Comparison of ENCODE assay signal across 1 cellular context in genomic region chr5:176818391-176819098, GRCh38.
TF ChIP-seq lines count a peak whose summit lies in the region.

No MANE protein-coding gene starts in this region.

TF ChIP-seq in SK-N-SH treated with all-trans-retinoic acid at 6 μM for 48 hours, 23 proteins besides CTCF, POLR2A, EP300 and RAD21 (continued from another document):
- TF ChIP-seq CREB5 (CRISPR knock-in tag; IDR thresholded peaks at IDR 0.05; ENCODE audit: low read depth) = no peak
- no peak for TF ChIP-seq CSDC2 (CRISPR knock-in tag; IDR thresholded peaks at IDR 0.05)
- TF ChIP-seq CSRNP3 (CRISPR knock-in tag; IDR thresholded peaks at IDR 0.05) = no peak
- no peak for TF ChIP-seq RARB (CRISPR knock-in tag; IDR thresholded peaks at IDR 0.05)
- no peak for TF ChIP-seq BACH2 (CRISPR knock-in tag; IDR thresholded peaks at IDR 0.05; ENCODE audit: borderline replicate concordance)
- no peak for TF ChIP-seq ZFP3 (CRISPR knock-in tag; IDR thresholded peaks at IDR 0.05)
